Comparison of ENCODE assay signal across 16 cellular contexts in genomic region chr7:139895141-139895829, GRCh38.
"Had no signal": no experiment of that assay in that cellular context is flagged by ENCODE, and none has a peak within 500 bp of the region (broad histone marks: within the 10 kb centered on the region; RNA-seq: fewer than 3 reads in every experiment).

No MANE protein-coding gene starts in this region.

- H3K27ac Mint-ChIP-seq: activated naive CD4-positive, alpha-beta T cell treated with anti-CD3 and anti-CD28 coated beads, Interleukin-2, amount 10 ng/mL, durations not matched to agents 7 days and 5 days; T-cell had no signal

- H3K27ac ChIP-seq: epithelial cell of prostate, right atrium auricular region, upper lobe of left lung had no signal

- H3K27me3 ChIP-seq: right atrium auricular region, upper lobe of left lung had no signal

- H3K36me3 Mint-ChIP-seq: activated naive CD4-positive, alpha-beta T cell treated with anti-CD3 and anti-CD28 coated beads, Interleukin-2, amount 10 ng/mL, durations not matched to agents 7 days and 5 days had no signal

- DNase-seq: activated CD4-positive, CD25-positive, alpha-beta regulatory T cell treated with anti-CD3 and anti-CD28 coated beads, Interleukin-2, amount 50 U/mL, for 72 hours; activated naive CD4-positive, alpha-beta T cell treated with anti-CD3 and anti-CD28 coated beads, Interleukin-2, amount 10 ng/mL, durations not matched to agents 7 days and 5 days; caudate nucleus; effector memory CD8-positive, alpha-beta T cell; islet precursor cell; naive B cell; posterior cingulate gyrus; SK-N-SH; stimulated activated naive CD8-positive, alpha-beta T cell treated with anti-CD3 and anti-CD28 coated beads, Interleukin-15, amount 100 ng/mL, for 72 hours; T-cell; T-helper 9 cell; upper lobe of left lung had no signal

- H3K27me3 Mint-ChIP-seq: naive B cell; stimulated activated naive CD8-positive, alpha-beta T cell treated with anti-CD3 and anti-CD28 coated beads, Interleukin-15, amount 100 ng/mL, for 72 hours had no signal

- H3K36me3 ChIP-seq: right atrium auricular region, upper lobe of left lung had no signal

- H3K4me3 Mint-ChIP-seq: activated naive CD4-positive, alpha-beta T cell treated with anti-CD3 and anti-CD28 coated beads, Interleukin-2, amount 10 ng/mL, durations not matched to agents 7 days and 5 days; effector memory CD8-positive, alpha-beta T cell; stimulated activated naive CD8-positive, alpha-beta T cell treated with anti-CD3 and anti-CD28 coated beads, Interleukin-15, amount 100 ng/mL, for 72 hours; T-cell had no signal

- H3K4me3 ChIP-seq: right atrium auricular region, smooth muscle cell, upper lobe of left lung had no signal

- H3K9me3 Mint-ChIP-seq: activated naive CD4-positive, alpha-beta T cell treated with anti-CD3 and anti-CD28 coated beads, Interleukin-2, amount 10 ng/mL, durations not matched to agents 7 days and 5 days; effector memory CD8-positive, alpha-beta T cell; stimulated activated naive CD8-positive, alpha-beta T cell treated with anti-CD3 and anti-CD28 coated beads, Interleukin-15, amount 100 ng/mL, for 72 hours; T-cell had no signal

- ATAC-seq: effector memory CD8-positive, alpha-beta T cell; left lobe of liver; stimulated activated naive CD8-positive, alpha-beta T cell treated with anti-CD3 and anti-CD28 coated beads, Interleukin-15, amount 100 ng/mL, for 72 hours; T-cell had no signal

- H3K4me1 Mint-ChIP-seq: activated naive CD4-positive, alpha-beta T cell treated with anti-CD3 and anti-CD28 coated beads, Interleukin-2, amount 10 ng/mL, durations not matched to agents 7 days and 5 days; stimulated activated naive CD8-positive, alpha-beta T cell treated with anti-CD3 and anti-CD28 coated beads, Interleukin-15, amount 100 ng/mL, for 72 hours had no signal

- H3K9me3 ChIP-seq: right atrium auricular region, SK-N-SH, upper lobe of left lung had no signal
